8 cellular contexts compared by ENCODE assay signal in the genomic region with DNA sequence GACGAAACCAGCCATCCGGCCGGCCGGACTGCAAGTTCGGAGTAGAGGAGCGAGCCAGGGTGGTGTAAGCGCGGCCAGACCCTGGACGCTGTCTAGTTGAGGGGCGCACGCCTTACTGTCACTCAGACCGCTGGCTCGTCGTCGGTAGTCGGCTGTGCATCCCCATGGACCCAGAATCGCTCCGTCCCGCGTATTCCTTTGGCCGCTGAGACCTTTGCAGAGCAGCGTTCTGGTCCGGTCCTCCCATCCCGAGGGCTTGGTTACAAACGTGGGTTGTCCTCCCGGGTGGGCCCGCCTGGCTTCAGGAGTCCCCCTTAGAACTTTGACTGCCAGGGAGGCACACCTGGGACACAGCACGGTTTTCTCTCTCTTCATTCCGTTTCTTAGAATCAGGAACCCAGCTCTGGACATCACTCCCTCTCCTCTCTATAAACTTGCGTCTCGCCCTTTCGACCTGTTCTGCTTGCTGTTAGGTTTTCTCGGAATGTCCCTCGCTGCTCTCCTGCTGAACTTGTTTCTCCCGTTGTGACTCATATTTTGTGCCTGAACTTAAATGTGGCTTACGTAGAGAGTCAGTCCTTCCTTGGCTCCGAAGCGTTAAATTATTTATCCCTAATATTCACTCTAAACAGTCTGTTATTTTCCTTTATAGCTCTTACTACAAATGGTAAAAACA. TPM values are rescaled to one million over a fixed set of nuclear protein-coding genes. Genes with fewer than 3 reads are reported as not detected.
DNase-seq lines count a peak whose midpoint lies in the region; ATAC-seq and TF ChIP-seq lines count a peak whose summit lies in the region.

No MANE protein-coding gene starts in this region.

- TF ChIP-seq CTCF in OCI-LY1 (IDR thresholded peaks at IDR 0.05; ENCODE audit: low read length) (no peak), left lung (IDR thresholded peaks at IDR 0.05) (no peak), thoracic aorta (IDR thresholded peaks at IDR 0.05) (no peak)

- peak overlapping the region; percentile 89 for H3K9ac ChIP-seq in OCI-LY1 (ENCODE audit: low read length)

- H3K4me1 ChIP-seq in OCI-LY1 (ENCODE audit: insufficient read depth, low read length, severe bottlenecking): peaks cover 27% of the 10 kb centered on the region
- H3K4me1 ChIP-seq in left lung: peaks cover 5 to 22% of the 10 kb centered on the region in 2 donors
- peaks cover 5 to 18% of the 10 kb centered on the region in 2 donors for H3K4me1 ChIP-seq in thoracic aorta (ENCODE audit: control insufficient read depth in 1 of 2, low read depth in 2 of 2)

- H3K4me3 ChIP-seq in OCI-LY1 (ENCODE audit: low read depth, low read length, poor library complexity, severe bottlenecking): peak overlapping the region; percentile 93
- H3K4me3 ChIP-seq in left lung: peak overlapping the region; percentile 73 to 94
- H3K4me3 ChIP-seq in thoracic aorta: peak overlapping the region; percentile 94

- intact Hi-C loops in left lung (cut with DNase I): no loop called here

- no peaks in the 10 kb centered on the region for H3F3A ChIP-seq in OCI-LY1 (ENCODE audit: insufficient read depth, low read length)

- H3K27ac ChIP-seq in OCI-LY1 (ENCODE audit: low read depth, low read length, poor library complexity, severe bottlenecking) (no peak overlapping the region), left lung (peak overlapping the region; percentile 81 to 85), thoracic aorta (peak overlapping the region; percentile 63 to 78)

- H3K4me2 ChIP-seq in OCI-LY1 (ENCODE audit: low read length): peak overlapping the region; percentile 94

- 0 out of 2 replicates have a peak, but pooled peaks cover 13% of the 10 kb centered on the region for H3K79me2 ChIP-seq in OCI-LY1 (ENCODE audit: insufficient read depth, low read length)

- H3K9me3 ChIP-seq in OCI-LY1 (ENCODE audit: low read length): no peaks in the 10 kb centered on the region
- no peaks in the 10 kb centered on the region for H3K9me3 ChIP-seq in left lung
- no peaks in the 10 kb centered on the region for H3K9me3 ChIP-seq in thoracic aorta

- H2AFZ ChIP-seq in OCI-LY1 (ENCODE audit: low read length): no peak overlapping the region

- H3K27me3 ChIP-seq in OCI-LY1 (ENCODE audit: insufficient read depth, low read length) (no peaks in the 10 kb centered on the region), left lung (no peaks in the 10 kb centered on the region), thoracic aorta (replicated peaks; ENCODE audit: insufficient read depth) (no peaks in the 10 kb centered on the region)

- peaks cover 27% of the 10 kb centered on the region for H3K36me3 ChIP-seq in OCI-LY1 (ENCODE audit: insufficient read depth, low read length)
- H3K36me3 ChIP-seq in left lung: peaks cover 0 to 17% of the 10 kb centered on the region in 2 donors
- peaks cover 5% of the 10 kb centered on the region for H3K36me3 ChIP-seq in thoracic aorta

- no peaks in the 10 kb centered on the region for H4K20me1 ChIP-seq in OCI-LY1 (ENCODE audit: insufficient read depth, low read length)

- H3K9me2 ChIP-seq in OCI-LY1 (ENCODE audit: low read depth, low read length): no peaks in the 10 kb centered on the region

- ATAC-seq in HG02678 (IDR thresholded peaks at IDR 0.05; ENCODE audit: unreplicated experiment): peak; percentile 45
- peak; percentile 37 for ATAC-seq in left lung
- ATAC-seq in thoracic aorta (ENCODE audit: insufficient number of reproducible peaks, low FRiP score, low read depth): no peak

- peak; percentile 8 for DNase-seq in stimulated activated CD4-positive, alpha-beta T cell treated with anti-CD3 and anti-CD28 coated beads, Interleukin-12 subunit alpha, Interleukin-12 subunit beta, amount 100 ng/mL, for 4 hours
- DNase-seq in stimulated activated CD4-positive, alpha-beta T cell treated with anti-CD3 and anti-CD28 coated beads, Interleukin-2, amount 100 ng/mL, for 48 hours: no peak
- DNase-seq in central memory CD4-positive, alpha-beta T cell: peak; percentile 3
- DNase-seq in left lung: no peak
- no peak for DNase-seq in thoracic aorta (ENCODE audit: low spot score)
- no peak for DNase-seq in NCI-H187 (lab: John Stamatoyannopoulos, UW)

RNA-seq across cellular contexts. Expression of a gene that starts 0.7 kb away (rescaled TPM):
- total RNA-seq in left lung (10 to 100 TPM; 23.0 to 27.9 TPM), thoracic aorta (10 to 100 TPM; 22.9 to 29.1 TPM)

Comparison
In these comparisons a context has a peak if more than half of its experiments do, and no peak if none do; other contexts are left out.
1. DNase-seq: peak in stimulated activated CD4-positive, alpha-beta T cell treated with anti-CD3 and anti-CD28 coated beads, Interleukin-12 subunit alpha, Interleukin-12 subunit beta, amount 100 ng/mL, for 4 hours (single experiment) and central memory CD4-positive, alpha-beta T cell (single experiment); none in stimulated activated CD4-positive, alpha-beta T cell treated with anti-CD3 and anti-CD28 coated beads, Interleukin-2, amount 100 ng/mL, for 48 hours (0 of 2), left lung (0 of 2), thoracic aorta (single experiment) and NCI-H187 (0 of 2).
2. Peak in every context shown above with its lines, with median percentiles within 50 percentile points of each other: H3K4me3 ChIP-seq.